20 cellular contexts compared by ENCODE assay signal in genomic region chr6:139611327-139611958, GRCh38.
"Had no signal": no experiment of that assay in that cellular context is flagged by ENCODE, and none has a peak within 500 bp of the region (broad histone marks: within the 10 kb centered on the region; RNA-seq: fewer than 3 reads in every experiment).

No MANE protein-coding gene starts in this region.

- H3K27ac ChIP-seq: breast epithelium, coronary artery, VCaP had no signal

- H3K27ac Mint-ChIP-seq: activated naive CD4-positive, alpha-beta T cell treated with anti-CD3 and anti-CD28 coated beads, Interleukin-2, amount 50 U/mL, for 24 hours; activated T-cell treated with anti-CD3 and anti-CD28 coated beads, Interleukin-2, amount 50 U/mL, for 72 hours; nephron progenitor cell; stimulated activated naive B cell treated with anti-CD40 and anti-IgM and Interleukin-4, amounts not matched to agents 10 μg/mL and 1 μg/mL and 100 μg/mL, for 72 hours had no signal

- H3K36me3 ChIP-seq: breast epithelium, left lung had no signal

- H3K4me1 ChIP-seq: breast epithelium had no signal

- ATAC-seq: activated T-cell treated with anti-CD3 and anti-CD28 coated beads, Interleukin-2, amount 50 U/mL, for 72 hours; left lung; sciatic nerve; stimulated activated naive B cell treated with anti-CD40 and anti-IgM and Interleukin-4, amounts not matched to agents 10 μg/mL and 1 μg/mL and 100 μg/mL, for 72 hours had no signal

- H3K4me3 Mint-ChIP-seq: activated naive CD4-positive, alpha-beta T cell treated with anti-CD3 and anti-CD28 coated beads, Interleukin-2, amount 50 U/mL, for 24 hours; activated T-cell treated with anti-CD3 and anti-CD28 coated beads, Interleukin-2, amount 50 U/mL, for 72 hours; nephron progenitor cell; stimulated activated naive B cell treated with anti-CD40 and anti-IgM and Interleukin-4, amounts not matched to agents 10 μg/mL and 1 μg/mL and 100 μg/mL, for 72 hours had no signal

- H3K27me3 ChIP-seq: breast epithelium, left lung had no signal

- FAIRE-seq: astrocyte, kidney had no signal

- H3K9me3 ChIP-seq: breast epithelium, left lung had no signal

- H3K36me3 Mint-ChIP-seq: activated naive CD4-positive, alpha-beta T cell treated with anti-CD3 and anti-CD28 coated beads, Interleukin-2, amount 50 U/mL, for 24 hours; stimulated activated naive B cell treated with anti-CD40 and anti-IgM and Interleukin-4, amounts not matched to agents 10 μg/mL and 1 μg/mL and 100 μg/mL, for 72 hours had no signal

- H3K27me3 Mint-ChIP-seq: activated naive CD4-positive, alpha-beta T cell treated with anti-CD3 and anti-CD28 coated beads, Interleukin-2, amount 50 U/mL, for 24 hours had no signal

- DNase-seq: activated CD4-positive, alpha-beta T cell treated with anti-CD3 and anti-CD28 coated beads for 1 hour; activated gamma-delta T cell; activated T-cell treated with anti-CD3 and anti-CD28 coated beads, Interleukin-2, amount 50 U/mL, for 72 hours; foreskin melanocyte; glutamatergic neuron; hippocampal formation; kidney; left lung; midbrain; nephron progenitor cell; stimulated activated CD4-positive, alpha-beta T cell treated with anti-CD3 and anti-CD28 coated beads, Interleukin-4, amount 100 ng/mL, for 4 hours; stimulated activated naive B cell treated with anti-CD40 and anti-IgM and Interleukin-4, amounts not matched to agents 10 μg/mL and 1 μg/mL and 100 μg/mL, for 72 hours; T-helper 1 cell; T1000 had no signal

- H3K4me1 Mint-ChIP-seq: activated naive CD4-positive, alpha-beta T cell treated with anti-CD3 and anti-CD28 coated beads, Interleukin-2, amount 50 U/mL, for 24 hours had no signal

- H3K4me3 ChIP-seq: breast epithelium, coronary artery, left lung had no signal

- H3K9me3 Mint-ChIP-seq: activated naive CD4-positive, alpha-beta T cell treated with anti-CD3 and anti-CD28 coated beads, Interleukin-2, amount 50 U/mL, for 24 hours; activated T-cell treated with anti-CD3 and anti-CD28 coated beads, Interleukin-2, amount 50 U/mL, for 72 hours; stimulated activated naive B cell treated with anti-CD40 and anti-IgM and Interleukin-4, amounts not matched to agents 10 μg/mL and 1 μg/mL and 100 μg/mL, for 72 hours had no signal
